ENCODE assay signal across 1 cellular context in genomic region chr2:46650556-46651001, GRCh38.
TF ChIP-seq lines count a peak whose summit lies in the region.

No MANE protein-coding gene starts in this region.

TF ChIP-seq in IMR-90, 13 proteins besides CTCF, POLR2A, EP300 and RAD21 (continued from another document):
- TF ChIP-seq, protein P1, sequence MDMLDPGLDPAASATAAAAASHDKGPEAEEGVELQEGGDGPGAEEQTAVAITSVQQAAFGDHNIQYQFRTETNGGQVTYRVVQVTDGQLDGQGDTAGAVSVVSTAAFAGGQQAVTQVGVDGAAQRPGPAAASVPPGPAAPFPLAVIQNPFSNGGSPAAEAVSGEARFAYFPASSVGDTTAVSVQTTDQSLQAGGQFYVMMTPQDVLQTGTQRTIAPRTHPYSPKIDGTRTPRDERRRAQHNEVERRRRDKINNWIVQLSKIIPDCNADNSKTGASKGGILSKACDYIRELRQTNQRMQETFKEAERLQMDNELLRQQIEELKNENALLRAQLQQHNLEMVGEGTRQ (IDR thresholded peaks at IDR 0.05; ENCODE audit: low read depth, low read length) = no peak
TF ChIP-seq in IMR-90: peak in this region for 1.
